10 cellular contexts compared by ENCODE assay signal in the genomic region with DNA sequence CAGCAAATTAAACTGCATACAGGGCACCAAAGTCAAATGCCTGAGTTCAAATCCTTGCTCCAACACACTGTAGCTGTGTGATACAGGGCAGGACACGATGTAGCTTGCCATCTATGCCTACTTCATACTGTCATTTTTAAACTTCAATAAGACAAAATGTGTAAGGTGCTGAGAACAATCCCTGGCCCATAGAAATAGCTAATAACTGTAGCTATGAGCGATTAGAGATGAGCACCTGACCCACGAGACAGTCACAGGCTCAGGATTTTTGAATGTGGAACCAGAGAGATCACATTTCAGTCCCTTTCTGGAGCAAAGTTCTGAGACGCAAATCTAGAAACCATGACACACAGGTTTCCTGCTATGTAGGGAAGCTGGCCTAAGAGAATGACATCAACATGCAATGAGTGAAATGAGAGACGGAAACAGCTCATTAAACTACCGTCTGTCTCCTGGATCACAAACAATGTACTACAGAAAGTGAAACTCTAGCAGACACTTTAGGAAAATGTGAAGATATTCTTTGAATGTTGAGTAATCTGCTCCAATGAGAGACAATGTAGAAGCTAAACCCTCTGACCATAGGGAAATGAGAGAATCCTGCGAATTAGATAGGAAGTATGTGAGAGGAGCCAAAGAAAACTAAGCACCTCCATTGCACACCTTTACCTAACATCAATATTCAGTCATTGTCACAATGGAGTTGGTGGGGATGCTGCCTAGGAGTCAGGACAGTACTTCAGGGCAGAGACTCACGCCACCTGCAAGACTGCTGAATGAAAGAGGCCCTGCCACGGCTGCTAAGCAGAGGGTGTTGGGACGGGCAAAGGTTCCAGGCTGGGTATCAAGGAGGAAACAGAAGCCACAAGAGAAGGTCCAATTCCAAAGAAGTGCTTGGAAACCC. TPM values are rescaled to one million over a fixed set of nuclear protein-coding genes. Genes with fewer than 3 reads are reported as not detected.
A peak's percentile ranks its signal among the peaks of the same experiment; 100 is the strongest.
DNase-seq lines count a peak whose midpoint lies in the region; ATAC-seq and TF ChIP-seq lines count a peak whose summit lies in the region.
"Had no signal": no experiment of that assay in that cellular context is flagged by ENCODE, and none has a peak within 500 bp of the region (broad histone marks: within the 10 kb centered on the region; RNA-seq: fewer than 3 reads in every experiment).

No MANE protein-coding gene starts in this region.

- H3K4me1 Mint-ChIP-seq in mesothelial cell of epicardium = peaks cover 19% of the 10 kb centered on the region

- 0 out of 2 replicates have a peak, but pooled peaks cover 3% of the 10 kb centered on the region for H3K9me3 ChIP-seq in HAP-1
- H3K9me3 ChIP-seq: heart right ventricle, SJSA1 had no signal

- no peak for TF ChIP-seq CTCF in mesothelial cell of epicardium (IDR thresholded peaks at IDR 0.05; ENCODE audit: unreplicated experiment)

- H3K27me3 Mint-ChIP-seq in mesothelial cell of epicardium (ENCODE audit: low read depth) = no peaks in the 10 kb centered on the region

- H3K27ac Mint-ChIP-seq in mesothelial cell of epicardium = peak overlapping the region; percentile 86

- H3K4me3 ChIP-seq in HAP-1 = no peak overlapping the region
- H3K4me3 ChIP-seq: heart right ventricle, SJSA1 had no signal

- H3K36me3 ChIP-seq in HAP-1 (replicated peaks) = no peaks in the 10 kb centered on the region
- H3K36me3 ChIP-seq: heart right ventricle, SJSA1 had no signal

- H3K27me3 ChIP-seq in HAP-1 (ENCODE audit: low read depth) = no peaks in the 10 kb centered on the region
- H3K27me3 ChIP-seq: heart right ventricle, SJSA1 had no signal

- H3K4me1 ChIP-seq in HAP-1 = peaks cover 21% of the 10 kb centered on the region
- H3K4me1 ChIP-seq: SJSA1 had no signal

- peaks cover 33% of the 10 kb centered on the region for H3K36me3 Mint-ChIP-seq in mesothelial cell of epicardium

- no peak overlapping the region for H3K4me3 Mint-ChIP-seq in mesothelial cell of epicardium

- H3K9me3 Mint-ChIP-seq in mesothelial cell of epicardium = peaks cover 15% of the 10 kb centered on the region

- peak; percentile 25 for DNase-seq in activated CD4-positive, alpha-beta T cell treated with anti-CD3 and anti-CD28 coated beads for 48 hours
- DNase-seq in activated CD4-positive, alpha-beta T cell treated with anti-CD3 and anti-CD28 coated beads, Interleukin-2, amount 50 U/mL, for 4 hours = no peak
- DNase-seq in NOMO-1 treated with DMSO at 0.1 percent for 48 hours (lab: John Stamatoyannopoulos, UW; ENCODE audit: unreplicated experiment) (peak; percentile 70), mesothelial cell of epicardium (ENCODE audit: low spot score in 2 of 2, unreplicated experiment in 2 of 2) (no peak), HAP-1 (ENCODE audit: low spot score in 2 of 2) (no peak), GM19240 (ENCODE audit: insufficient read length, low spot score) (no peak), DMS 273 (lab: John Stamatoyannopoulos, UW; ENCODE audit: unreplicated experiment) (no peak)
- DNase-seq: heart right ventricle had no signal

- ATAC-seq in HG02840 (IDR thresholded peaks at IDR 0.05; ENCODE audit: low FRiP score, unreplicated experiment) = peak; percentile 69

- in situ Hi-C loops in HAP-1 (cut with MboI; ENCODE audit: low sequenced_read_pairs) = no loop called here

RNA-seq across cellular contexts. Expression of gene B4GALT6, which starts 25.5 kb away (rescaled TPM):
- 42.0 to 49.9 TPM (median 46.3 TPM) in 3 replicates for total RNA-seq in mesothelial cell of epicardium

Comparison
In these comparisons a context has a peak if more than half of its experiments do, and no peak if none do; other contexts are left out.
1. DNase-seq: peak in activated CD4-positive, alpha-beta T cell treated with anti-CD3 and anti-CD28 coated beads for 48 hours (single experiment) and NOMO-1 treated with DMSO at 0.1 percent for 48 hours (single experiment); none in activated CD4-positive, alpha-beta T cell treated with anti-CD3 and anti-CD28 coated beads, Interleukin-2, amount 50 U/mL, for 4 hours (0 of 2), mesothelial cell of epicardium (0 of 2), HAP-1 (0 of 2), GM19240 (single experiment) and DMS 273 (single experiment).